1 cellular context compared by ENCODE assay signal in the genomic region with DNA sequence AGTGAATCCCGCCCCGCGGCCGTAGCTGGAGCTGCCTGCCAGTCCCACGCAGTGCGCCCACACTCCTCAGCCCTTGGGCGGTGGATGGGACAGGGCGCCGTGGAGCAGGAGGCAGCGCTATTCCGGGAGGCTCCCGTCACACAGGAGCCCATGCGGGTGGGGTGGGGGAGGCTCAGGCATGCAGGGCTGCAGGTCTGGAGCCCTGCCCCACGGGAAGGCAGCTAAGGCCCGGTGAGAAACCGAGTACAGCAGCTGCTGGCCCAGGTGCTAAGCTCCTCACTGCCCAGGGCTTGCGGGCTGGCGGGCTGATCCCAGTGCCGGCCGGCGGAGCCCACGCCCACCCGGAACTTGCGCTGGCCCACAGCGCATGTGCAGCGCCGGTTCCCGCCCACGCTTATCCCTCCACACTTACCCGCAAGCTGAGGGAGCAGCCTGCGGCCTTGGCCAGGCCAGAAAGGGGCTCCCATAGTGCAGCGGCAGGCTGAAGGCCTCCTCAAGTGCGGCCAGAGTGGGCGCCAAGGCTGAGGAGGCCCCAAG.
TF ChIP-seq lines count a peak whose summit lies in the region.

No MANE protein-coding gene starts in this region.

TF ChIP-seq in K562, 482 proteins besides CTCF, POLR2A, EP300 and RAD21 (continued from another document):
- TF ChIP-seq, protein P1, sequence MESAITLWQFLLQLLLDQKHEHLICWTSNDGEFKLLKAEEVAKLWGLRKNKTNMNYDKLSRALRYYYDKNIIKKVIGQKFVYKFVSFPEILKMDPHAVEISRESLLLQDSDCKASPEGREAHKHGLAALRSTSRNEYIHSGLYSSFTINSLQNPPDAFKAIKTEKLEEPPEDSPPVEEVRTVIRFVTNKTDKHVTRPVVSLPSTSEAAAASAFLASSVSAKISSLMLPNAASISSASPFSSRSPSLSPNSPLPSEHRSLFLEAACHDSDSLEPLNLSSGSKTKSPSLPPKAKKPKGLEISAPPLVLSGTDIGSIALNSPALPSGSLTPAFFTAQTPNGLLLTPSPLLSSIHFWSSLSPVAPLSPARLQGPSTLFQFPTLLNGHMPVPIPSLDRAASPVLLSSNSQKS (CRISPR knock-in tag; IDR thresholded peaks at IDR 0.05), result no peak
- TF ChIP-seq TRIM24 (IDR thresholded peaks at IDR 0.05) (no peak), NRF1 (conservative IDR thresholded peaks at IDR 0.05 in 1 of 2, IDR thresholded peaks at IDR 0.05 in 1 of 2) (peak; percentile 36 to 54; a peak in 2 of 4 replicates), ZNF175 (CRISPR knock-in tag; IDR thresholded peaks at IDR 0.05; ENCODE audit: low read depth) (no peak), POLR2G (IDR thresholded peaks at IDR 0.05; ENCODE audit: low read depth, low read length) (no peak), ZNF143 (CRISPR knock-in tag; IDR thresholded peaks at IDR 0.05) (no peak), ZZZ3 (IDR thresholded peaks at IDR 0.05) (no peak), ZNF431 (CRISPR knock-in tag; IDR thresholded peaks at IDR 0.05) (no peak), ZFX (CRISPR knock-in tag; IDR thresholded peaks at IDR 0.05) (peak; percentile 37; the same call in 1 of the 2 replicates), IRF9 (tag; IDR thresholded peaks at IDR 0.05) (no peak), ZNF224 (CRISPR knock-in tag; IDR thresholded peaks at IDR 0.05) (no peak)
- TF ChIP-seq, protein P2, sequence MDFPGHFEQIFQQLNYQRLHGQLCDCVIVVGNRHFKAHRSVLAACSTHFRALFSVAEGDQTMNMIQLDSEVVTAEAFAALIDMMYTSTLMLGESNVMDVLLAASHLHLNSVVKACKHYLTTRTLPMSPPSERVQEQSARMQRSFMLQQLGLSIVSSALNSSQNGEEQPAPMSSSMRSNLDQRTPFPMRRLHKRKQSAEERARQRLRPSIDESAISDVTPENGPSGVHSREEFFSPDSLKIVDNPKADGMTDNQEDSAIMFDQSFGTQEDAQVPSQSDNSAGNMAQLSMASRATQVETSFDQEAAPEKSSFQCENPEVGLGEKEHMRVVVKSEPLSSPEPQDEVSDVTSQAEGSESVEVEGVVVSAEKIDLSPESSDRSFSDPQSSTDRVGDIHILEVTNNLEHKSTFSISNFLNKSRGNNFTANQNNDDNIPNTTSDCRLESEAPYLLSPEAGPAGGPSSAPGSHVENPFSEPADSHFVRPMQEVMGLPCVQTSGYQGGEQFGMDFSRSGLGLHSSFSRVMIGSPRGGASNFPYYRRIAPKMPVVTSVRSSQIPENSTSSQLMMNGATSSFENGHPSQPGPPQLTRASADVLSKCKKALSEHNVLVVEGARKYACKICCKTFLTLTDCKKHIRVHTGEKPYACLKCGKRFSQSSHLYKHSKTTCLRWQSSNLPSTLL (IDR thresholded peaks at IDR 0.05), result no peak
- TF ChIP-seq, protein P3, sequence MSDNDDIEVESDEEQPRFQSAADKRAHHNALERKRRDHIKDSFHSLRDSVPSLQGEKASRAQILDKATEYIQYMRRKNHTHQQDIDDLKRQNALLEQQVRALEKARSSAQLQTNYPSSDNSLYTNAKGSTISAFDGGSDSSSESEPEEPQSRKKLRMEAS (CRISPR knock-in tag; IDR thresholded peaks at IDR 0.05), result 0 out of 2 replicates have a peak, but pooled peaks have one; percentile 19
- TF ChIP-seq, protein P4, sequence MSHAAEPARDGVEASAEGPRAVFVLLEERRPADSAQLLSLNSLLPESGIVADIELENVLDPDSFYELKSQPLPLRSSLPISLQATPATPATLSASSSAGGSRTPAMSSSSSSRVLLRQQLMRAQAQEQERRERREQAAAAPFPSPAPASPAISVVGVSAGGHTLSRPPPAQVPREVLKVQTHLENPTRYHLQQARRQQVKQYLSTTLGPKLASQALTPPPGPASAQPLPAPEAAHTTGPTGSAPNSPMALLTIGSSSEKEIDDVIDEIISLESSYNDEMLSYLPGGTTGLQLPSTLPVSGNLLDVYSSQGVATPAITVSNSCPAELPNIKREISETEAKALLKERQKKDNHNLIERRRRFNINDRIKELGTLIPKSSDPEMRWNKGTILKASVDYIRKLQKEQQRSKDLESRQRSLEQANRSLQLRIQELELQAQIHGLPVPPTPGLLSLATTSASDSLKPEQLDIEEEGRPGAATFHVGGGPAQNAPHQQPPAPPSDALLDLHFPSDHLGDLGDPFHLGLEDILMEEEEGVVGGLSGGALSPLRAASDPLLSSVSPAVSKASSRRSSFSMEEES (CRISPR knock-in tag; IDR thresholded peaks at IDR 0.05), result no peak
- TF ChIP-seq, protein P5, sequence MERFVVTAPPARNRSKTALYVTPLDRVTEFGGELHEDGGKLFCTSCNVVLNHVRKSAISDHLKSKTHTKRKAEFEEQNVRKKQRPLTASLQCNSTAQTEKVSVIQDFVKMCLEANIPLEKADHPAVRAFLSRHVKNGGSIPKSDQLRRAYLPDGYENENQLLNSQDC (CRISPR knock-in tag; IDR thresholded peaks at IDR 0.05), result no peak
- TF ChIP-seq, protein P6, sequence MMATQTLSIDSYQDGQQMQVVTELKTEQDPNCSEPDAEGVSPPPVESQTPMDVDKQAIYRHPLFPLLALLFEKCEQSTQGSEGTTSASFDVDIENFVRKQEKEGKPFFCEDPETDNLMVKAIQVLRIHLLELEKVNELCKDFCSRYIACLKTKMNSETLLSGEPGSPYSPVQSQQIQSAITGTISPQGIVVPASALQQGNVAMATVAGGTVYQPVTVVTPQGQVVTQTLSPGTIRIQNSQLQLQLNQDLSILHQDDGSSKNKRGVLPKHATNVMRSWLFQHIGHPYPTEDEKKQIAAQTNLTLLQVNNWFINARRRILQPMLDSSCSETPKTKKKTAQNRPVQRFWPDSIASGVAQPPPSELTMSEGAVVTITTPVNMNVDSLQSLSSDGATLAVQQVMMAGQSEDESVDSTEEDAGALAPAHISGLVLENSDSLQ (IDR thresholded peaks at IDR 0.05), result no peak
